Comparison of ENCODE assay signal across 11 cellular contexts in genomic region chr9:124079176-124079925, GRCh38.
DNase-seq lines count a peak whose midpoint lies in the region; ATAC-seq, FAIRE-seq and TF ChIP-seq lines count a peak whose summit lies in the region.
"Had no signal": no experiment of that assay in that cellular context is flagged by ENCODE, and none has a peak within 500 bp of the region (broad histone marks: within the 10 kb centered on the region; RNA-seq: fewer than 3 reads in every experiment).

No MANE protein-coding gene starts in this region.

- no peak overlapping the region for H3K9ac ChIP-seq in adipocyte (ENCODE audit: low read length)

- no peak overlapping the region for H3K4me3 Mint-ChIP-seq in mesothelial cell of epicardium
- H3K4me3 Mint-ChIP-seq: activated CD4-positive, alpha-beta T cell treated with anti-CD3 and anti-CD28 coated beads, Interleukin-2, amount 10 ng/mL, durations not matched to agents 7 days and 5 days had no signal

- H3K27me3 ChIP-seq in left ventricle myocardium inferior (ENCODE audit: low read depth) = peaks cover 18% of the 10 kb centered on the region
- H3K27me3 ChIP-seq in adipocyte (replicated peaks; ENCODE audit: control insufficient read depth, insufficient read depth, low read length) = peaks cover under 1% of the 10 kb centered on the region
- no peaks in the 10 kb centered on the region for H3K27me3 ChIP-seq in right atrium auricular region

- H3K27ac ChIP-seq in left ventricle myocardium inferior (replicated peaks) (no peak overlapping the region), right atrium auricular region (peak overlapping the region in 1 of 2 donors; percentile 56)

- TF ChIP-seq CTCF in left ventricle myocardium inferior (IDR thresholded peaks at IDR 0.05; ENCODE audit: borderline replicate concordance) (no peak), right atrium auricular region (IDR thresholded peaks at IDR 0.05) (no peak), mesothelial cell of epicardium (IDR thresholded peaks at IDR 0.05; ENCODE audit: unreplicated experiment) (no peak)

- no peaks in the 10 kb centered on the region for H3K4me1 ChIP-seq in left ventricle myocardium inferior
- peaks cover 9% of the 10 kb centered on the region for H3K4me1 ChIP-seq in adipocyte (ENCODE audit: control insufficient read depth, insufficient read depth, low read length)
- no peaks in the 10 kb centered on the region for H3K4me1 ChIP-seq in right atrium auricular region

- DNase-seq in Right ventricle myocardium inferior (ENCODE audit: missing footprints) = no peak
- DNase-seq in left ventricle myocardium inferior = no peak
- peak; percentile 47 for DNase-seq in adipocyte (ENCODE audit: low read depth)
- DNase-seq in right atrium auricular region (ENCODE audit: low spot score) = peak; percentile 67
- DNase-seq in urothelium cell line (ENCODE audit: low spot score) = peak; percentile 66
- DNase-seq in NK-92 (lab: John Stamatoyannopoulos, UW; ENCODE audit: unreplicated experiment) = no peak
- DNase-seq in mesothelial cell of epicardium (ENCODE audit: low spot score in 2 of 2, unreplicated experiment in 2 of 2) = no peak
- DNase-seq: activated CD4-positive, alpha-beta T cell treated with anti-CD3 and anti-CD28 coated beads, Interleukin-2, amount 10 ng/mL, durations not matched to agents 7 days and 5 days; AML-193; central memory CD4-positive, alpha-beta T cell had no signal

- intact Hi-C loops in Right ventricle myocardium inferior (cut with DNase I) = no loop called here
- intact Hi-C loops in left ventricle myocardium inferior (cut with micrococcal nuclease) = no loop called here

- H3K4me3 ChIP-seq in left ventricle myocardium inferior (no peak overlapping the region), adipocyte (ENCODE audit: low read length) (no peak overlapping the region), right atrium auricular region (no peak overlapping the region)

- H3K36me3 ChIP-seq in left ventricle myocardium inferior (no peaks in the 10 kb centered on the region), adipocyte (ENCODE audit: control insufficient read depth, insufficient read depth, low read length, severe bottlenecking) (no peaks in the 10 kb centered on the region), right atrium auricular region (no peaks in the 10 kb centered on the region)

- no peak overlapping the region for H3K27ac Mint-ChIP-seq in mesothelial cell of epicardium
- H3K27ac Mint-ChIP-seq: activated CD4-positive, alpha-beta T cell treated with anti-CD3 and anti-CD28 coated beads, Interleukin-2, amount 10 ng/mL, durations not matched to agents 7 days and 5 days had no signal

- H3K27me3 Mint-ChIP-seq in mesothelial cell of epicardium (ENCODE audit: low read depth) = no peaks in the 10 kb centered on the region

- H3K4me1 Mint-ChIP-seq in mesothelial cell of epicardium = peaks cover 16% of the 10 kb centered on the region
- H3K4me1 Mint-ChIP-seq: activated CD4-positive, alpha-beta T cell treated with anti-CD3 and anti-CD28 coated beads, Interleukin-2, amount 10 ng/mL, durations not matched to agents 7 days and 5 days had no signal

- FAIRE-seq in urothelium cell line (lab: Jason Lieb, UNC) = peak; percentile 67

- no peaks in the 10 kb centered on the region for H3K9me3 ChIP-seq in left ventricle myocardium inferior (replicated peaks)
- H3K9me3 ChIP-seq in adipocyte (ENCODE audit: control insufficient read depth, low read length) = peaks cover 3% of the 10 kb centered on the region
- no peaks in the 10 kb centered on the region for H3K9me3 ChIP-seq in right atrium auricular region

- H3K36me3 Mint-ChIP-seq in mesothelial cell of epicardium = no peaks in the 10 kb centered on the region

- H3K9me3 Mint-ChIP-seq in mesothelial cell of epicardium = peaks cover 5% of the 10 kb centered on the region
- H3K9me3 Mint-ChIP-seq: activated CD4-positive, alpha-beta T cell treated with anti-CD3 and anti-CD28 coated beads, Interleukin-2, amount 10 ng/mL, durations not matched to agents 7 days and 5 days had no signal

- ATAC-seq in Right ventricle myocardium inferior = peak; percentile 44
- no peak for ATAC-seq in GM21390 (IDR thresholded peaks at IDR 0.05; ENCODE audit: unreplicated experiment)

Comparison
In these comparisons a context has a peak if more than half of its experiments do, and no peak if none do; other contexts are left out.
1. DNase-seq: peak in adipocyte (single experiment), right atrium auricular region (single experiment) and urothelium cell line (single experiment); none in Right ventricle myocardium inferior (single experiment), left ventricle myocardium inferior (single experiment), NK-92 (single experiment) and mesothelial cell of epicardium (0 of 2).